In genomic region chr10:102673961-102674511, GRCh38 we compare ENCODE assay signal across 8 cellular contexts.
A peak's percentile ranks its signal among the peaks of the same experiment; 100 is the strongest.
DNase-seq lines count a peak whose midpoint lies in the region; ATAC-seq and TF ChIP-seq lines count a peak whose summit lies in the region.

No MANE protein-coding gene starts in this region.

- peak overlapping the region; percentile 97 to 98 (median 98) for H3K27ac Mint-ChIP-seq in nephron
- peak overlapping the region; percentile 81 for H3K27ac Mint-ChIP-seq in stimulated activated naive CD8-positive, alpha-beta T cell treated with anti-CD3 and anti-CD28 coated beads, Interleukin-15, Interleukin-2, amounts not matched to agents 100 ng/mL and 50 ng/mL, for 24 hours

- peak overlapping the region; percentile 76 to 84 (median 82) for H3K4me3 Mint-ChIP-seq in nephron
- H3K4me3 Mint-ChIP-seq in stimulated activated naive CD8-positive, alpha-beta T cell treated with anti-CD3 and anti-CD28 coated beads, Interleukin-15, Interleukin-2, amounts not matched to agents 100 ng/mL and 50 ng/mL, for 24 hours = peak overlapping the region; percentile 80

- no peaks in the 10 kb centered on the region for H3K9me3 Mint-ChIP-seq in nephron
- H3K9me3 Mint-ChIP-seq in stimulated activated naive CD8-positive, alpha-beta T cell treated with anti-CD3 and anti-CD28 coated beads, Interleukin-15, Interleukin-2, amounts not matched to agents 100 ng/mL and 50 ng/mL, for 24 hours = no peaks in the 10 kb centered on the region

- peaks cover 84% of the 10 kb centered on the region for H3K4me1 Mint-ChIP-seq in nephron
- H3K4me1 Mint-ChIP-seq in stimulated activated naive CD8-positive, alpha-beta T cell treated with anti-CD3 and anti-CD28 coated beads, Interleukin-15, Interleukin-2, amounts not matched to agents 100 ng/mL and 50 ng/mL, for 24 hours (ENCODE audit: low read depth) = peaks cover 39% of the 10 kb centered on the region

- H3K36me3 Mint-ChIP-seq in nephron (ENCODE audit: low read depth) = no peaks in the 10 kb centered on the region
- H3K36me3 Mint-ChIP-seq in stimulated activated naive CD8-positive, alpha-beta T cell treated with anti-CD3 and anti-CD28 coated beads, Interleukin-15, Interleukin-2, amounts not matched to agents 100 ng/mL and 50 ng/mL, for 24 hours (ENCODE audit: low read depth) = no peaks in the 10 kb centered on the region

- DNase-seq in NCI-H748 (lab: John Stamatoyannopoulos, UW; ENCODE audit: unreplicated experiment) = peak; percentile 71
- peak; percentile 40 to 47 for DNase-seq in activated T-helper 1 cell treated with anti-CD3 and anti-CD28 coated beads, Interleukin-2, amount 50 U/mL, for 16 hours (ENCODE audit: low read depth in 1 of 2, low spot score in 1 of 2)
- peak; percentile 70 for DNase-seq in fibroblast of peridontal ligament (ENCODE audit: extremely low read depth)

- H3K27me3 Mint-ChIP-seq in nephron (ENCODE audit: low read depth) = no peaks in the 10 kb centered on the region
- H3K27me3 Mint-ChIP-seq in stimulated activated naive CD8-positive, alpha-beta T cell treated with anti-CD3 and anti-CD28 coated beads, Interleukin-15, Interleukin-2, amounts not matched to agents 100 ng/mL and 50 ng/mL, for 24 hours = no peaks in the 10 kb centered on the region

- no peak for TF ChIP-seq CTCF in nephron (IDR thresholded peaks at IDR 0.05; ENCODE audit: unreplicated experiment in 3 of 3)

- ATAC-seq in GM18868 (IDR thresholded peaks at IDR 0.05; ENCODE audit: unreplicated experiment) (peak; percentile 57), GM18502 (IDR thresholded peaks at IDR 0.05; ENCODE audit: poor library complexity, unreplicated experiment) (no peak), HG03571 (IDR thresholded peaks at IDR 0.05; ENCODE audit: unreplicated experiment) (no peak)
